8 cellular contexts compared by ENCODE assay signal in genomic region chr19:48963371-48964204, GRCh38. TPM values are rescaled to one million over a fixed set of nuclear protein-coding genes. Genes with fewer than 3 reads are reported as not detected.
DNase-seq lines count a peak whose midpoint lies in the region; ATAC-seq and TF ChIP-seq lines count a peak whose summit lies in the region.

No MANE protein-coding gene starts in this region.

- H3K4me3 Mint-ChIP-seq in IgD-negative memory B cell, result peak overlapping the region; percentile 93 to 99 (median 94)

- peak overlapping the region; percentile 17 for H3K4me3 ChIP-seq in choroid plexus epithelial cell (ENCODE audit: low read depth, low read length)

- peak overlapping the region; percentile 95 to 99 (median 95) for H3K27ac Mint-ChIP-seq in IgD-negative memory B cell

- H3K4me1 Mint-ChIP-seq in IgD-negative memory B cell, result peaks cover 29 to 36% (median 36%) of the 10 kb centered on the region in 3 donors

- ATAC-seq in left colon, result peak; percentile 28
- ATAC-seq in HG03521 (IDR thresholded peaks at IDR 0.05; ENCODE audit: unreplicated experiment), result no peak
- ATAC-seq in GM19452 (IDR thresholded peaks at IDR 0.05; ENCODE audit: unreplicated experiment), result no peak

- intact Hi-C loops in left colon (cut with DNase I, micrococcal nuclease), result loop anchor here in 1 of 2 donors (10.0 kb wide), 1 partner anchor 89 kb away; the partner anchor contains the start of gene PPP1R15A

- H3K27me3 Mint-ChIP-seq in IgD-negative memory B cell, result no peaks in the 10 kb centered on the region

- H3K9me3 Mint-ChIP-seq in IgD-negative memory B cell, result no peaks in the 10 kb centered on the region

- peaks cover 2% of the 10 kb centered on the region for H3K36me3 Mint-ChIP-seq in IgD-negative memory B cell

- TF ChIP-seq CTCF in GM10266 (IDR thresholded peaks at IDR 0.05; ENCODE audit: control insufficient read depth, insufficient read depth, low read depth, missing control alignments) (no peak), choroid plexus epithelial cell (conservative IDR thresholded peaks at IDR 0.05; ENCODE audit: low read depth, low read length) (no peak)

- DNase-seq in GM10266 (ENCODE audit: extremely low spot score) (peak; percentile 87), choroid plexus epithelial cell (ENCODE audit: low read depth) (peak; percentile 70), left colon (peak; percentile 85 to 86)
- peak; percentile 72 for DNase-seq in activated CD4-positive, CD25-positive, alpha-beta regulatory T cell treated with anti-CD3 and anti-CD28 coated beads, Interleukin-2, amount 50 U/mL, for 72 hours
- DNase-seq in stimulated activated CD4-positive, alpha-beta T cell treated with anti-CD3 and anti-CD28 coated beads, Interleukin-1b, Interleukin-23, amount 100 ng/mL, for 4 hours (ENCODE audit: low read depth in 2 of 2), result peak; percentile 42 to 67

RNA-seq across cellular contexts. Expression of gene FTL, which starts 1.5 kb away (rescaled TPM):
- polyA plus RNA-seq in IgD-negative memory B cell, result 7,236 TPM
- total RNA-seq in left colon, result 1,000 to 10,000 TPM in 1 of 2 donors, 100 to 1,000 TPM in 1; 931 to 1,901 TPM

RNA-seq across cellular contexts. Expression of gene BAX, which starts 8.9 kb away (rescaled TPM):
- polyA plus RNA-seq in IgD-negative memory B cell, result 101 TPM
- total RNA-seq in left colon, result 100 to 1,000 TPM; 128 to 174 TPM

RNA-seq across cellular contexts. Expression of gene GYS1, which starts 29.5 kb away (rescaled TPM):
- 26.4 TPM for polyA plus RNA-seq in IgD-negative memory B cell
- total RNA-seq in left colon, result 10 to 100 TPM; 41.4 to 48.6 TPM

RNA-seq across cellular contexts. Expression of gene DHDH, which starts 30.1 kb away (rescaled TPM):
- 0.39 TPM for polyA plus RNA-seq in IgD-negative memory B cell
- total RNA-seq in left colon, result under 1 TPM in 1 of 2 donors, not detected in 1; 0.56 TPM

RNA-seq across cellular contexts. Expression of gene RUVBL2, which starts 30.1 kb away (rescaled TPM):
- polyA plus RNA-seq in IgD-negative memory B cell, result 65.7 TPM
- total RNA-seq in left colon, result 10 to 100 TPM; 47.9 to 56.7 TPM
